8 cellular contexts compared by ENCODE assay signal in the genomic region with DNA sequence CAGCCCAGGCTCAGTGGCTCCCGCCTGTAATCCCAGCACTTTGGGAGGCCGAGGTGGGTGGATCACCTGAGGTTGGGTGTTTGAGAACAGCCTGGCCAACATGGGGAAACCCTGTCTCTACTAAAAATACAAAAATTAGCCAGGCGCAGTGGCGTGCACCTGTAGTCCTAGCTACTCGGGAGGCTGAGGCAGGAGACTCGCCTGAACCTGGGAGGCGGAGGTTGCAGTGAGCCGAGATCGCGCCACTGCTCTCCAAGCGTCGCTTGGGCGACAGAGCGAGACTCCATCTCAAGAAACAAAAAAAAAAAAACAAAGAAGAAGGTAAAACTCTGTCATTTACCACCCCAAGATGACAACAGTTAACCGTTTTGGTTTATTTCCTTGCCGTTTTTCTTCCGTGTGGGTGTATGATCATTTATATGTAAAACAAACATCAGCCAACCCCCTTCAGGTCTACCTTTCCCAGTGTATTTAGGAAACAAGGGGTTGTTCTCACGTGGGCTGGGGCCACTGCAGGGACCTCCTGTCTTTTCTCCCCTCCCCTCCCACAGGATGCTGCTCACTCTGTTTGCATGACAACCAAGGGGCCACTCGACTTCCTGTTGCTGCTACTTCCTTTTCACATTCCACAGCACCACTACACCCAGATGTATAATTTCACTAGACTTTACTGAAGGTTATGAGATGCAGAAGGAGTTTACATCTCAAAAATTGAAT. TPM values are rescaled to one million over a fixed set of nuclear protein-coding genes. Genes with fewer than 3 reads are reported as not detected.
A peak's percentile ranks its signal among the peaks of the same experiment; 100 is the strongest.
DNase-seq lines count a peak whose midpoint lies in the region; ATAC-seq, FAIRE-seq and TF ChIP-seq lines count a peak whose summit lies in the region.

No MANE protein-coding gene starts in this region.

- H3K36me3 ChIP-seq in RWPE2 (ENCODE audit: low read depth) (no peaks in the 10 kb centered on the region), breast epithelium (no peaks in the 10 kb centered on the region)

- peak; percentile 99 for FAIRE-seq in GM18507 (lab: Jason Lieb, UNC)

- H3K9me3 ChIP-seq in RWPE2 (ENCODE audit: severe bottlenecking), result no peaks in the 10 kb centered on the region
- no peaks in the 10 kb centered on the region for H3K9me3 ChIP-seq in breast epithelium

- no peak overlapping the region for H3K4me3 ChIP-seq in RWPE2 (ENCODE audit: severe bottlenecking)
- no peak overlapping the region for H3K4me3 ChIP-seq in breast epithelium

- H3K4me1 ChIP-seq in RWPE2 (ENCODE audit: insufficient read depth, poor library complexity, severe bottlenecking), result no peaks in the 10 kb centered on the region
- no peaks in the 10 kb centered on the region for H3K4me1 ChIP-seq in foreskin keratinocyte
- no peaks in the 10 kb centered on the region for H3K4me1 ChIP-seq in breast epithelium

- ATAC-seq in HG02840 (IDR thresholded peaks at IDR 0.05; ENCODE audit: low FRiP score, unreplicated experiment) (peak; percentile 67), RWPE2 (ENCODE audit: low read depth) (0 out of 3 replicates have a peak, but pooled peaks have one; percentile 27), Right ventricle myocardium superior (ENCODE audit: poor library complexity) (no peak), foreskin keratinocyte (no peak)

- H3K27ac ChIP-seq in RWPE2 (ENCODE audit: poor library complexity, severe bottlenecking) (no peak overlapping the region), foreskin keratinocyte (no peak overlapping the region), breast epithelium (no peak overlapping the region)

- H3K27me3 ChIP-seq in RWPE2 (ENCODE audit: insufficient read depth, poor library complexity, severe bottlenecking), result no peaks in the 10 kb centered on the region
- no peaks in the 10 kb centered on the region for H3K27me3 ChIP-seq in foreskin keratinocyte
- H3K27me3 ChIP-seq in breast epithelium, result no peaks in the 10 kb centered on the region

- intact Hi-C loops in Right ventricle myocardium superior (cut with DNase I) (no loop called here), breast epithelium (cut with DNase I; ENCODE audit: low total_unique reads) (loop anchor here (10.0 kb wide), 1 partner anchor 1990 kb away; no protein-coding TSS in a partner anchor)

- TF ChIP-seq POLR2A in breast epithelium (IDR thresholded peaks at IDR 0.05), result no peak

- DNase-seq in GM18507 (ENCODE audit: extremely low spot score, insufficient read length, low read depth) (peak; percentile 67), RWPE2 (ENCODE audit: low spot score) (no peak), Right ventricle myocardium superior (no peak), foreskin keratinocyte (no peak), breast epithelium (ENCODE audit: low spot score in 2 of 2) (no peak)
- DNase-seq in activated naive CD4-positive, alpha-beta T cell treated with anti-CD3 and anti-CD28 coated beads, Interleukin-2, amount 50 U/mL, for 16 hours, result peak; percentile 68
- peak; percentile 82 for DNase-seq in stimulated activated CD4-positive, alpha-beta T cell treated with anti-CD3 and anti-CD28 coated beads, Interleukin-15, amount 100 ng/mL, for 24 hours

- no peak for TF ChIP-seq CTCF in RWPE2 (IDR thresholded peaks at IDR 0.05; ENCODE audit: poor library complexity, severe bottlenecking)
- TF ChIP-seq CTCF in foreskin keratinocyte (conservative IDR thresholded peaks at IDR 0.05), result no peak
- no peak for TF ChIP-seq CTCF in breast epithelium (IDR thresholded peaks at IDR 0.05)

RNA-seq across cellular contexts. Expression of a gene that starts 13.6 kb away (rescaled TPM):
- total RNA-seq in Right ventricle myocardium superior (0.91 TPM), foreskin keratinocyte (0.28 and 0.95 TPM in 2 replicates), breast epithelium (1 to 10 TPM in 2 of 3 donors, under 1 TPM in 1; 0.48 to 7.5 (median 3.9) TPM)
- polyA plus RNA-seq in foreskin keratinocyte, result 0.29 and 0.75 TPM in 2 replicates

RNA-seq across cellular contexts. Expression of a gene that starts 54.8 kb away (rescaled TPM):
- total RNA-seq in Right ventricle myocardium superior (17.7 TPM), foreskin keratinocyte (28.7 and 29.0 TPM in 2 replicates), breast epithelium (10 to 100 TPM; 38.4 to 56.9 (median 45.6) TPM)
- 29.5 and 33.4 TPM in 2 replicates for polyA plus RNA-seq in foreskin keratinocyte

Comparison
In these comparisons a context has a peak if more than half of its experiments do, and no peak if none do; other contexts are left out.
1. DNase-seq: peak in GM18507 (single experiment), activated naive CD4-positive, alpha-beta T cell treated with anti-CD3 and anti-CD28 coated beads, Interleukin-2, amount 50 U/mL, for 16 hours (single experiment) and stimulated activated CD4-positive, alpha-beta T cell treated with anti-CD3 and anti-CD28 coated beads, Interleukin-15, amount 100 ng/mL, for 24 hours (single experiment); none in RWPE2 (single experiment), Right ventricle myocardium superior (single experiment), foreskin keratinocyte (0 of 2) and breast epithelium (0 of 2).
2. ATAC-seq: peak in HG02840 (single experiment) and RWPE2 (single experiment); none in Right ventricle myocardium superior (single experiment) and foreskin keratinocyte (single experiment).